8 cellular contexts compared by ENCODE assay signal in genomic region chr2:238263204-238264071, GRCh38. TPM values are rescaled to one million over a fixed set of nuclear protein-coding genes. Genes with fewer than 3 reads are reported as not detected.
A peak's percentile ranks its signal among the peaks of the same experiment; 100 is the strongest.
DNase-seq lines count a peak whose midpoint lies in the region; ATAC-seq and TF ChIP-seq lines count a peak whose summit lies in the region.

No MANE protein-coding gene starts in this region.

- no peak for TF ChIP-seq POLR2A in lower leg skin (IDR thresholded peaks at IDR 0.05)

- no peaks in the 10 kb centered on the region for H3K27me3 Mint-ChIP-seq in activated CD4-positive, alpha-beta T cell treated with anti-CD3 and anti-CD28 coated beads, Interleukin-2, amount 10 ng/mL, durations not matched to agents 24 days and 14 days

- H3K4me1 ChIP-seq in BE2C = peaks cover 9% of the 10 kb centered on the region; the same call in 1 of the 2 replicates

- peaks cover 11% of the 10 kb centered on the region for H3K4me1 Mint-ChIP-seq in activated CD4-positive, alpha-beta T cell treated with anti-CD3 and anti-CD28 coated beads, Interleukin-2, amount 10 ng/mL, durations not matched to agents 24 days and 14 days

- H3K36me3 Mint-ChIP-seq in activated CD4-positive, alpha-beta T cell treated with anti-CD3 and anti-CD28 coated beads, Interleukin-2, amount 10 ng/mL, durations not matched to agents 24 days and 14 days (ENCODE audit: low read depth) = peaks cover 35% of the 10 kb centered on the region

- no peaks in the 10 kb centered on the region for H3K27me3 ChIP-seq in BE2C

- no peak for ATAC-seq in HG03442 (IDR thresholded peaks at IDR 0.05; ENCODE audit: unreplicated experiment)

- TF ChIP-seq CTCF in BE2C (IDR thresholded peaks at IDR 0.05; ENCODE audit: low read depth, low read length) (peak; percentile 86), lower leg skin (IDR thresholded peaks at IDR 0.05) (peak in 1 of 3 donors; percentile 81)

- intact Hi-C loops in activated CD4-positive, alpha-beta T cell treated with anti-CD3 and anti-CD28 coated beads, Interleukin-2, amount 10 ng/mL, durations not matched to agents 24 days and 14 days (cut with micrococcal nuclease) = loop anchor here (1.0 to 5.0 kb wide), 3 partner anchors 101 to 405 kb away; no protein-coding TSS in a partner anchor
- intact Hi-C loops in lower leg skin (cut with DNase I; ENCODE audit: low total_unique reads) = loop anchor here (10.0 kb wide), 1 partner anchor 399 kb away; no protein-coding TSS in a partner anchor

- H3K4me3 Mint-ChIP-seq in activated CD4-positive, alpha-beta T cell treated with anti-CD3 and anti-CD28 coated beads, Interleukin-2, amount 10 ng/mL, durations not matched to agents 24 days and 14 days = no peak overlapping the region

- no peaks in the 10 kb centered on the region for H3K9me3 ChIP-seq in BE2C

- peaks cover 11% of the 10 kb centered on the region for H3K36me3 ChIP-seq in BE2C

- no peak overlapping the region for H3K27ac Mint-ChIP-seq in activated CD4-positive, alpha-beta T cell treated with anti-CD3 and anti-CD28 coated beads, Interleukin-2, amount 10 ng/mL, durations not matched to agents 24 days and 14 days

- no peaks in the 10 kb centered on the region for H3K9me3 Mint-ChIP-seq in activated CD4-positive, alpha-beta T cell treated with anti-CD3 and anti-CD28 coated beads, Interleukin-2, amount 10 ng/mL, durations not matched to agents 24 days and 14 days

- H3K4me3 ChIP-seq in BE2C (ENCODE audit: low read depth, low read length) (no peak overlapping the region), lower leg skin (ENCODE audit: low read depth, poor library complexity, severe bottlenecking) (no peak overlapping the region)

- 12 to 16% methylated on average over 13 of the region's 13 CpGs for WGBS in lower leg skin, 2 donors

- DNase-seq in BE2C (peak; percentile 91), GOT3 (lab: John Stamatoyannopoulos, UW) (peak; percentile 57), NCI-H510A treated with DMSO at 0.1 percent for 48 hours (lab: John Stamatoyannopoulos, UW) (peak; percentile 66), dermis microvascular lymphatic vessel endothelial cell (ENCODE audit: low read depth in 2 of 2) (peak; percentile 74 to 91), lower leg skin (ENCODE audit: low spot score in 2 of 2) (peak; percentile 92 to 98)
- peak; percentile 92 for DNase-seq in activated CD4-positive, alpha-beta T cell treated with anti-CD3 and anti-CD28 coated beads, Interleukin-2, amount 10 ng/mL, durations not matched to agents 24 days and 14 days
- DNase-seq in stimulated activated CD4-positive, alpha-beta T cell treated with anti-CD3 and anti-CD28 coated beads, Interleukin-4, amount 100 ng/mL, for 48 hours (ENCODE audit: low read depth in 2 of 2) = peak; percentile 63

RNA-seq across cellular contexts. Expression of gene HES6, which starts 23.6 kb away (rescaled TPM):
- polyA plus RNA-seq in BE2C (2012; ENCODE audit: insufficient read depth, insufficient read length, low read depth) = 55.3 TPM
- 10.2 and 10.3 TPM in 2 replicates for total RNA-seq in activated CD4-positive, alpha-beta T cell treated with anti-CD3 and anti-CD28 coated beads, Interleukin-2, amount 10 ng/mL, durations not matched to agents 24 days and 14 days
- total RNA-seq in dermis microvascular lymphatic vessel endothelial cell = 2.0 and 2.1 TPM in 2 replicates
- 1 to 10 TPM; 1.3 to 5.8 (median 3.1) TPM for total RNA-seq in lower leg skin

RNA-seq across cellular contexts. Expression of gene PER2, which starts 25.0 kb away (rescaled TPM):
- 15.7 TPM for polyA plus RNA-seq in BE2C (2012; ENCODE audit: insufficient read depth, insufficient read length, low read depth)
- 18.3 and 21.9 TPM in 2 replicates for total RNA-seq in activated CD4-positive, alpha-beta T cell treated with anti-CD3 and anti-CD28 coated beads, Interleukin-2, amount 10 ng/mL, durations not matched to agents 24 days and 14 days
- total RNA-seq in dermis microvascular lymphatic vessel endothelial cell (1.7 and 2.7 TPM in 2 replicates), lower leg skin (10 to 100 TPM; 15.9 to 82.3 (median 18.1) TPM)

RNA-seq across cellular contexts. Expression of gene TRAF3IP1, which starts 56.9 kb away (rescaled TPM):
- 7.3 TPM for polyA plus RNA-seq in BE2C (2012; ENCODE audit: insufficient read depth, insufficient read length, low read depth)
- total RNA-seq in activated CD4-positive, alpha-beta T cell treated with anti-CD3 and anti-CD28 coated beads, Interleukin-2, amount 10 ng/mL, durations not matched to agents 24 days and 14 days = 11.0 and 12.7 TPM in 2 replicates
- 6.0 and 6.8 TPM in 2 replicates for total RNA-seq in dermis microvascular lymphatic vessel endothelial cell
- 1 to 10 TPM; 4.3 to 8.7 (median 8.2) TPM for total RNA-seq in lower leg skin

RNA-seq across cellular contexts. Expression of gene ILKAP, which starts 59.9 kb away (rescaled TPM):
- 46.4 TPM for polyA plus RNA-seq in BE2C (2012; ENCODE audit: insufficient read depth, insufficient read length, low read depth)
- 74.4 and 77.4 TPM in 2 replicates for total RNA-seq in activated CD4-positive, alpha-beta T cell treated with anti-CD3 and anti-CD28 coated beads, Interleukin-2, amount 10 ng/mL, durations not matched to agents 24 days and 14 days
- 14.5 and 15.8 TPM in 2 replicates for total RNA-seq in dermis microvascular lymphatic vessel endothelial cell
- total RNA-seq in lower leg skin = 10 to 100 TPM; 22.8 to 73.5 (median 32.1) TPM
